In genomic region chr2:122136071-122136470, GRCh38 we compare ENCODE assay signal across 8 cellular contexts.
DNase-seq lines count a peak whose midpoint lies in the region; ATAC-seq and TF ChIP-seq lines count a peak whose summit lies in the region.

No MANE protein-coding gene starts in this region.

- H3K9me3 ChIP-seq in ascending aorta = peaks cover 0 to under 1% of the 10 kb centered on the region in 2 donors

- intact Hi-C loops in activated T-helper 1 cell treated with anti-CD3 and anti-CD28 coated beads, Interleukin-12 subunit alpha, Interleukin-12 subunit beta, Interleukin-2, Interleukin-4 antibody, amounts not matched to agents 30 ng/mL and 10 ng/mL and 1 ng/mL, durations not matched to agents 14 hours and 24 hours and 36 hours (cut with micrococcal nuclease) = no loop called here
- intact Hi-C loops in ascending aorta (cut with DNase I) = no loop called here

- H3K27ac Mint-ChIP-seq in endothelial cell (ENCODE audit: unreplicated experiment) = no peak overlapping the region
- no peak overlapping the region for H3K27ac Mint-ChIP-seq in activated T-helper 1 cell treated with anti-CD3 and anti-CD28 coated beads, Interleukin-12 subunit alpha, Interleukin-12 subunit beta, Interleukin-2, Interleukin-4 antibody, amounts not matched to agents 30 ng/mL and 10 ng/mL and 1 ng/mL, durations not matched to agents 14 hours and 24 hours and 36 hours

- H3K36me3 Mint-ChIP-seq in endothelial cell (ENCODE audit: low read depth, unreplicated experiment) = peaks cover 7% of the 10 kb centered on the region
- H3K36me3 Mint-ChIP-seq in activated T-helper 1 cell treated with anti-CD3 and anti-CD28 coated beads, Interleukin-12 subunit alpha, Interleukin-12 subunit beta, Interleukin-2, Interleukin-4 antibody, amounts not matched to agents 30 ng/mL and 10 ng/mL and 1 ng/mL, durations not matched to agents 14 hours and 24 hours and 36 hours (ENCODE audit: low read depth) = no peaks in the 10 kb centered on the region

- TF ChIP-seq CTCF in endothelial cell (IDR thresholded peaks at IDR 0.05; ENCODE audit: unreplicated experiment) = peak; percentile 54
- no peak for TF ChIP-seq CTCF in ascending aorta (IDR thresholded peaks at IDR 0.05)

- no peak overlapping the region for H3K4me3 ChIP-seq in ascending aorta

- peaks cover 8% of the 10 kb centered on the region for H3K4me1 Mint-ChIP-seq in endothelial cell (ENCODE audit: unreplicated experiment)
- no peaks in the 10 kb centered on the region for H3K4me1 Mint-ChIP-seq in activated T-helper 1 cell treated with anti-CD3 and anti-CD28 coated beads, Interleukin-12 subunit alpha, Interleukin-12 subunit beta, Interleukin-2, Interleukin-4 antibody, amounts not matched to agents 30 ng/mL and 10 ng/mL and 1 ng/mL, durations not matched to agents 14 hours and 24 hours and 36 hours (ENCODE audit: low read depth)

- H3K27me3 ChIP-seq in ascending aorta = no peaks in the 10 kb centered on the region

- no peak overlapping the region for H3K27ac ChIP-seq in ascending aorta

- H3K27me3 Mint-ChIP-seq in endothelial cell (ENCODE audit: unreplicated experiment) = no peaks in the 10 kb centered on the region
- no peaks in the 10 kb centered on the region for H3K27me3 Mint-ChIP-seq in activated T-helper 1 cell treated with anti-CD3 and anti-CD28 coated beads, Interleukin-12 subunit alpha, Interleukin-12 subunit beta, Interleukin-2, Interleukin-4 antibody, amounts not matched to agents 30 ng/mL and 10 ng/mL and 1 ng/mL, durations not matched to agents 14 hours and 24 hours and 36 hours (ENCODE audit: insufficient read depth)

- peak; percentile 59 for ATAC-seq in GM19043 (IDR thresholded peaks at IDR 0.05; ENCODE audit: low read depth, unreplicated experiment)

- no peak overlapping the region for H3K4me3 Mint-ChIP-seq in endothelial cell (ENCODE audit: unreplicated experiment)
- H3K4me3 Mint-ChIP-seq in activated T-helper 1 cell treated with anti-CD3 and anti-CD28 coated beads, Interleukin-12 subunit alpha, Interleukin-12 subunit beta, Interleukin-2, Interleukin-4 antibody, amounts not matched to agents 30 ng/mL and 10 ng/mL and 1 ng/mL, durations not matched to agents 14 hours and 24 hours and 36 hours = no peak overlapping the region

- no peaks in the 10 kb centered on the region for H3K36me3 ChIP-seq in ascending aorta

- no peaks in the 10 kb centered on the region for H3K4me1 ChIP-seq in ascending aorta

- DNase-seq in COLO829 (ENCODE audit: low spot score) (peak; percentile 15), MV-4-11 (lab: John Stamatoyannopoulos, UW) (peak; percentile 9), endothelial cell (ENCODE audit: low spot score) (no peak), ascending aorta (ENCODE audit: low spot score in 2 of 2) (no peak), NCI-H2107 treated with DMSO at 0.1 percent for 48 hours (lab: John Stamatoyannopoulos, UW; ENCODE audit: unreplicated experiment) (no peak), NCI-H1105 (lab: John Stamatoyannopoulos, UW) (no peak)
- no peak for DNase-seq in activated T-helper 1 cell treated with anti-CD3 and anti-CD28 coated beads, Interleukin-12 subunit alpha, Interleukin-12 subunit beta, Interleukin-2, Interleukin-4 antibody, amounts not matched to agents 30 ng/mL and 10 ng/mL and 1 ng/mL, durations not matched to agents 14 hours and 24 hours and 36 hours (ENCODE audit: low spot score)

- H3K9me3 Mint-ChIP-seq in endothelial cell (ENCODE audit: unreplicated experiment) = peaks cover 5% of the 10 kb centered on the region
- H3K9me3 Mint-ChIP-seq in activated T-helper 1 cell treated with anti-CD3 and anti-CD28 coated beads, Interleukin-12 subunit alpha, Interleukin-12 subunit beta, Interleukin-2, Interleukin-4 antibody, amounts not matched to agents 30 ng/mL and 10 ng/mL and 1 ng/mL, durations not matched to agents 14 hours and 24 hours and 36 hours = peaks cover 4% of the 10 kb centered on the region

Comparison
In these comparisons a context has a peak if more than half of its experiments do, and no peak if none do; other contexts are left out.
1. DNase-seq: peak in COLO829 (single experiment) and MV-4-11 (single experiment); none in endothelial cell (single experiment), activated T-helper 1 cell treated with anti-CD3 and anti-CD28 coated beads, Interleukin-12 subunit alpha, Interleukin-12 subunit beta, Interleukin-2, Interleukin-4 antibody, amounts not matched to agents 30 ng/mL and 10 ng/mL and 1 ng/mL, durations not matched to agents 14 hours and 24 hours and 36 hours (single experiment), ascending aorta (0 of 2), NCI-H2107 treated with DMSO at 0.1 percent for 48 hours (single experiment) and NCI-H1105 (single experiment).